1 cellular context compared by ENCODE assay signal in genomic region chr19:342128-342455, GRCh38.
TF ChIP-seq lines count a peak whose summit lies in the region.

No MANE protein-coding gene starts in this region.

TF ChIP-seq in HCT116, 20 proteins besides CTCF, POLR2A, EP300 and RAD21 (continued from another document):
- TF ChIP-seq ELF1 (IDR thresholded peaks at IDR 0.05; ENCODE audit: borderline replicate concordance, low read depth) (no peak), CEBPB (IDR thresholded peaks at IDR 0.05; ENCODE audit: low read depth) (no peak), YY1 (IDR thresholded peaks at IDR 0.05; ENCODE audit: extremely low read depth, insufficient replicate concordance, low read depth, low read length) (no peak), ZNF274 (IDR thresholded peaks at IDR 0.05; ENCODE audit: low read depth, low read length) (no peak)
